ENCODE assay signal across 27 cellular contexts in genomic region chr16:73797115-73797514, GRCh38.
"Had no signal": no experiment of that assay in that cellular context is flagged by ENCODE, and none has a peak within 500 bp of the region (broad histone marks: within the 10 kb centered on the region; RNA-seq: fewer than 3 reads in every experiment).

No MANE protein-coding gene starts in this region.

- H3K4me3 Mint-ChIP-seq: dendritic cell treated with granulocyte-macrophage colony-stimulating factor and Interleukin-4, amounts not matched to agents 40 ng/mL and 50 ng/mL, for 4 days; effector memory CD8-positive, alpha-beta T cell; endodermal cell; immature natural killer cell; memory B cell had no signal

- ATAC-seq: effector memory CD8-positive, alpha-beta T cell; esophagus mucosa; gastroesophageal sphincter; heart left ventricle; left colon; left lung; left ventricle myocardium superior; lower lobe of right lung had no signal

- H3K9me3 ChIP-seq: colonic mucosa, esophagus squamous epithelium, gastroesophageal sphincter, heart left ventricle, left lung, lower lobe of right lung had no signal

- H3K36me3 ChIP-seq: colonic mucosa, esophagus squamous epithelium, gastroesophageal sphincter, heart left ventricle, left lung, lower lobe of right lung had no signal

- H3K9me3 Mint-ChIP-seq: dendritic cell treated with granulocyte-macrophage colony-stimulating factor and Interleukin-4, amounts not matched to agents 40 ng/mL and 50 ng/mL, for 4 days; endodermal cell; memory B cell had no signal

- DNase-seq: colonic mucosa; cortex of kidney; effector CD8-positive, alpha-beta T cell; effector memory CD8-positive, alpha-beta T cell; endodermal cell; erythroblast; esophagus squamous epithelium; foreskin fibroblast; foreskin melanocyte; heart left ventricle; hypothalamus; immature natural killer cell; islet precursor cell; kidney; kidney glomerular epithelial cell; left colon; left lung; left ventricle myocardium superior; lower lobe of right lung; mesendoderm; midbrain had no signal

- H3K27ac ChIP-seq: colonic mucosa, epithelial cell of prostate, esophagus squamous epithelium, gastroesophageal sphincter, hepatocyte, left lung, lower lobe of right lung had no signal

- H3K4me3 ChIP-seq: colonic mucosa, esophagus squamous epithelium, gastroesophageal sphincter, heart left ventricle, hepatocyte, left lung, lower lobe of right lung had no signal

- H3K36me3 Mint-ChIP-seq: immature natural killer cell, memory B cell had no signal

- H3K4me1 ChIP-seq: colonic mucosa, left lung, lower lobe of right lung had no signal

- H3K27ac Mint-ChIP-seq: dendritic cell treated with granulocyte-macrophage colony-stimulating factor and Interleukin-4, amounts not matched to agents 40 ng/mL and 50 ng/mL, for 4 days; effector memory CD8-positive, alpha-beta T cell; endodermal cell; immature natural killer cell; memory B cell had no signal

- H3K27me3 ChIP-seq: colonic mucosa, esophagus squamous epithelium, gastroesophageal sphincter, heart left ventricle, hepatocyte, left lung had no signal

- H3K27me3 Mint-ChIP-seq: dendritic cell treated with granulocyte-macrophage colony-stimulating factor and Interleukin-4, amounts not matched to agents 40 ng/mL and 50 ng/mL, for 4 days; effector memory CD8-positive, alpha-beta T cell had no signal

- H3K4me1 Mint-ChIP-seq: endodermal cell, immature natural killer cell, memory B cell had no signal
